ENCODE assay signal across 31 cellular contexts in the genomic region with DNA sequence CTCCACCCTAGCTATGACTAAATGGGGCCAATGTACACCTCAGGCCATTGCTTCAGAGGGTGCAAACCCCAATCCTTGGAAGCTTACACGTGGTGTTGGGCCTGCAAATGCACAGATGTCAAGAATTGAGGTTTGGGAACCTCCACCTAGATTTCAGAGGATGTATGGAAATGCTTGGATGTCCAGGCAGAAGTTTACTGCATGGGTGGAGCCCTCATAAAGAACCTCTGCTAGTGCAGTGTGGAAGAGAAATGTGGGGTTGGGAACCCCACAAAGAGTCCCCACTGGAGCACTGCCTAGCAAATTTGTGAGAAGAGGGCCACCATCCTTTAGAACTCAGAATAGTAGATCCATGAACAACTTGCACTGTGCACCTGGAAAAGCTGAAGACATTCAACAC.
"Had no signal": no experiment of that assay in that cellular context is flagged by ENCODE, and none has a peak within 500 bp of the region (broad histone marks: within the 10 kb centered on the region; RNA-seq: fewer than 3 reads in every experiment).

No MANE protein-coding gene starts in this region.

- DNase-seq: activated CD4-positive, alpha-beta memory T cell treated with anti-CD3 and anti-CD28 coated beads for 36 hours; activated CD4-positive, alpha-beta T cell treated with anti-CD3 and anti-CD28 coated beads for 36 hours; activated CD4-positive, alpha-beta T cell treated with anti-CD3 and anti-CD28 coated beads, Interleukin-2, amount 10 ng/mL, durations not matched to agents 24 days and 14 days; activated CD4-positive, CD25-positive, alpha-beta regulatory T cell; activated CD4-positive, CD25-positive, alpha-beta regulatory T cell treated with anti-CD3 and anti-CD28 coated beads, Interleukin-2, amount 50 U/mL, for 72 hours; activated CD8-positive, alpha-beta memory T cell treated with anti-CD3 and anti-CD28 coated beads, Interleukin-2, amount 10 ng/mL, durations not matched to agents 7 days and 5 days; activated CD8-positive, alpha-beta memory T cell treated with anti-CD3 and anti-CD28 coated beads, Interleukin-2, amount 50 U/mL, for 4 hours; activated CD8-positive, alpha-beta T cell treated with anti-CD3 and anti-CD28 coated beads, Interleukin-2, amount 10 ng/mL, durations not matched to agents 7 days and 5 days; activated effector memory CD4-positive, alpha-beta T cell treated with Interleukin-2 at 50 U/mL for 16 hours; activated gamma-delta T cell treated with Interleukin-2 at 50 U/mL for 16 hours; activated naive CD4-positive, alpha-beta T cell treated with anti-CD3 and anti-CD28 coated beads, Interleukin-2, amount 50 U/mL, for 16 hours; activated naive CD4-positive, alpha-beta T cell treated with Interleukin-2 at 50 U/mL for 16 hours; activated T-cell treated with anti-CD3 and anti-CD28 coated beads, Interleukin-2, amount 50 U/mL, for 1 hour; activated T-cell treated with anti-CD3 and anti-CD28 coated beads, Interleukin-2, amount 50 U/mL, for 48 hours; amniotic stem cell; anterior cingulate cortex; brain microvascular endothelial cell; dorsolateral prefrontal cortex; effector memory CD4-positive, alpha-beta T cell; erythroblast; foreskin keratinocyte; gastrocnemius medialis; glutamatergic neuron; heart left ventricle; T-helper 17 cell had no signal

- H3K4me1 Mint-ChIP-seq: activated CD4-positive, alpha-beta T cell treated with anti-CD3 and anti-CD28 coated beads for 36 hours; activated CD4-positive, alpha-beta T cell treated with anti-CD3 and anti-CD28 coated beads, Interleukin-2, amount 10 ng/mL, durations not matched to agents 24 days and 14 days; activated CD8-positive, alpha-beta memory T cell treated with anti-CD3 and anti-CD28 coated beads, Interleukin-2, amount 10 ng/mL, durations not matched to agents 7 days and 5 days; central memory CD8-positive, alpha-beta T cell; T-helper 17 cell had no signal

- H3K9me3 ChIP-seq: gastrocnemius medialis had no signal

- H3K27ac Mint-ChIP-seq: activated CD4-positive, alpha-beta memory T cell treated with anti-CD3 and anti-CD28 coated beads for 36 hours; activated CD4-positive, alpha-beta T cell treated with anti-CD3 and anti-CD28 coated beads for 36 hours; activated CD4-positive, alpha-beta T cell treated with anti-CD3 and anti-CD28 coated beads, Interleukin-2, amount 10 ng/mL, durations not matched to agents 24 days and 14 days; activated CD8-positive, alpha-beta memory T cell treated with anti-CD3 and anti-CD28 coated beads, Interleukin-2, amount 10 ng/mL, durations not matched to agents 7 days and 5 days; activated CD8-positive, alpha-beta T cell treated with anti-CD3 and anti-CD28 coated beads, Interleukin-2, amount 10 ng/mL, durations not matched to agents 7 days and 5 days; activated naive CD8-positive, alpha-beta T cell; dendritic cell treated with granulocyte-macrophage colony-stimulating factor and Interleukin-4, amounts not matched to agents 40 ng/mL and 50 ng/mL, for 4 days; T-helper 17 cell; T-helper 2 cell treated with Interferon-gamma antibody and Interleukin-4, amounts not matched to agents 5 μg/mL and 100 μg/mL, for 36 hours had no signal

- H3K4me1 ChIP-seq: foreskin keratinocyte, gastrocnemius medialis, heart left ventricle had no signal

- H3K36me3 ChIP-seq: brain microvascular endothelial cell, esophagus muscularis mucosa, gastrocnemius medialis, heart left ventricle had no signal

- H3K4me3 ChIP-seq: coronary artery, dorsolateral prefrontal cortex, esophagus muscularis mucosa, gastrocnemius medialis, heart left ventricle had no signal

- H3K27me3 Mint-ChIP-seq: activated CD4-positive, alpha-beta T cell treated with anti-CD3 and anti-CD28 coated beads, Interleukin-2, amount 10 ng/mL, durations not matched to agents 24 days and 14 days; activated CD8-positive, alpha-beta memory T cell treated with anti-CD3 and anti-CD28 coated beads, Interleukin-2, amount 10 ng/mL, durations not matched to agents 7 days and 5 days; central memory CD8-positive, alpha-beta T cell; dendritic cell treated with granulocyte-macrophage colony-stimulating factor and Interleukin-4, amounts not matched to agents 40 ng/mL and 50 ng/mL, for 4 days; T-helper 17 cell had no signal

- H3K27ac ChIP-seq: brain microvascular endothelial cell, coronary artery, dorsolateral prefrontal cortex, esophagus muscularis mucosa, foreskin keratinocyte, gastrocnemius medialis, heart left ventricle had no signal

- H3K36me3 Mint-ChIP-seq: activated CD8-positive, alpha-beta memory T cell treated with anti-CD3 and anti-CD28 coated beads, Interleukin-2, amount 10 ng/mL, durations not matched to agents 7 days and 5 days; activated naive CD8-positive, alpha-beta T cell had no signal

- H3K4me3 Mint-ChIP-seq: activated CD4-positive, alpha-beta memory T cell treated with anti-CD3 and anti-CD28 coated beads for 36 hours; activated CD4-positive, alpha-beta T cell treated with anti-CD3 and anti-CD28 coated beads for 36 hours; activated CD4-positive, alpha-beta T cell treated with anti-CD3 and anti-CD28 coated beads, Interleukin-2, amount 10 ng/mL, durations not matched to agents 24 days and 14 days; activated CD8-positive, alpha-beta memory T cell treated with anti-CD3 and anti-CD28 coated beads, Interleukin-2, amount 10 ng/mL, durations not matched to agents 7 days and 5 days; activated CD8-positive, alpha-beta T cell treated with anti-CD3 and anti-CD28 coated beads, Interleukin-2, amount 10 ng/mL, durations not matched to agents 7 days and 5 days; activated naive CD8-positive, alpha-beta T cell; central memory CD8-positive, alpha-beta T cell; dendritic cell treated with granulocyte-macrophage colony-stimulating factor and Interleukin-4, amounts not matched to agents 40 ng/mL and 50 ng/mL, for 4 days; T-helper 17 cell; T-helper 2 cell treated with Interferon-gamma antibody and Interleukin-4, amounts not matched to agents 5 μg/mL and 100 μg/mL, for 36 hours had no signal

- H3K27me3 ChIP-seq: brain microvascular endothelial cell, dorsolateral prefrontal cortex, esophagus muscularis mucosa, foreskin keratinocyte, gastrocnemius medialis, heart left ventricle had no signal

- ATAC-seq: activated CD4-positive, alpha-beta T cell treated with anti-CD3 and anti-CD28 coated beads for 36 hours; activated CD8-positive, alpha-beta memory T cell treated with anti-CD3 and anti-CD28 coated beads, Interleukin-2, amount 10 ng/mL, durations not matched to agents 7 days and 5 days; activated CD8-positive, alpha-beta T cell treated with anti-CD3 and anti-CD28 coated beads, Interleukin-2, amount 10 ng/mL, durations not matched to agents 7 days and 5 days; foreskin keratinocyte; gastrocnemius medialis; heart left ventricle; T-helper 17 cell had no signal
